In the genomic region with DNA sequence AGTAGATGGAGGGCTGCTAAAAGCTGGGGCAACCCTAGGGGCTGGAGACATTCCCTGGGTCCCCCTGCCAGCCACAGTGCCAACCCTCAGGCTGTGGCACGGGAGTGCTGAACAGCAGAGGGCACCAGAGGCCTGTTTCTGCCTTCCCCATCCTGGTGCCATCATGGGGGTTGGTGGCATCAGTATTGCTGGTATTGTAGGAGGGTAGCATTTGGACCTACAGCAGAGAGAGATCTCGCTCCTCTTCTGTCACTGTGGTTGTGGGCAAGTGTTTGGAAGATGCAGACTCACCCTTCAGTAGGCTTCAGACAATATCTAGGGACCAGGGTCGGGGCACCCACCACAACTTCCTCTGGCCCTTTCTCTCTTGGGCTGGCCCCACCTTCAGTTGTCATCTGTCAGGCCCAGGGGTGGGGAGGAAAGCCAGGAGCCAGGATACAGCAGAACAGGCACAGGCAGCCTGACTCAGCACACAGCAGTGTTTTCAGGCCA, we compare ENCODE assay signal across 8 cellular contexts.
DNase-seq lines count a peak whose midpoint lies in the region; ATAC-seq lines count a peak whose summit lies in the region.

No MANE protein-coding gene starts in this region.

- H3K4ac ChIP-seq in mesenchymal stem cell (ENCODE audit: low read depth in 1 of 2, low read length in 2 of 2): no peak overlapping the region

- no peak overlapping the region for H3K9ac ChIP-seq in mesenchymal stem cell (ENCODE audit: low read length)

- H3K4me2 ChIP-seq in mesenchymal stem cell (ENCODE audit: low read length, poor library complexity, severe bottlenecking): no peak overlapping the region

- no peaks in the 10 kb centered on the region for H3K9me3 Mint-ChIP-seq in dendritic cell treated with granulocyte-macrophage colony-stimulating factor and Interleukin-4, amounts not matched to agents 40 ng/mL and 50 ng/mL, for 4 days

- WGBS in mesenchymal stem cell: 45% methylated on average over 3 of the region's 3 CpGs

- ATAC-seq in HG03354 (IDR thresholded peaks at IDR 0.05; ENCODE audit: poor library complexity, severe bottlenecking, unreplicated experiment): no peak

- H3K27me3 Mint-ChIP-seq in dendritic cell treated with granulocyte-macrophage colony-stimulating factor and Interleukin-4, amounts not matched to agents 40 ng/mL and 50 ng/mL, for 4 days: peaks cover 32% of the 10 kb centered on the region

- H2BK5ac ChIP-seq in mesenchymal stem cell (ENCODE audit: low read depth, low read length, poor library complexity, severe bottlenecking): no peak overlapping the region

- H3K27ac Mint-ChIP-seq in dendritic cell treated with granulocyte-macrophage colony-stimulating factor and Interleukin-4, amounts not matched to agents 40 ng/mL and 50 ng/mL, for 4 days: peak overlapping the region; percentile 63

- no peak overlapping the region for H3K14ac ChIP-seq in mesenchymal stem cell (ENCODE audit: low read length in 2 of 2)

- intact Hi-C loops in dendritic cell treated with granulocyte-macrophage colony-stimulating factor and Interleukin-4, amounts not matched to agents 40 ng/mL and 50 ng/mL, for 4 days (cut with micrococcal nuclease): loop anchor here (5.0 to 10.0 kb wide), 4 partner anchors 91 to 911 kb away; a partner anchor contains a TSS

- H3K4me3 Mint-ChIP-seq in dendritic cell treated with granulocyte-macrophage colony-stimulating factor and Interleukin-4, amounts not matched to agents 40 ng/mL and 50 ng/mL, for 4 days: no peak overlapping the region

- H3K27ac ChIP-seq in mesenchymal stem cell (ENCODE audit: low read length, poor library complexity, severe bottlenecking): no peak overlapping the region

- no peak overlapping the region for H2BK12ac ChIP-seq in mesenchymal stem cell (ENCODE audit: low read length in 2 of 2)

- no peaks in the 10 kb centered on the region for H3K36me3 ChIP-seq in mesenchymal stem cell (ENCODE audit: control insufficient read depth in 1 of 2, insufficient read depth in 2 of 2, low read depth in 1 of 2, low read length in 2 of 2)

- H2BK15ac ChIP-seq in mesenchymal stem cell (ENCODE audit: low read depth, poor library complexity, severe bottlenecking): no peak overlapping the region

- H2AFZ ChIP-seq in mesenchymal stem cell (ENCODE audit: low read depth, low read length): no peak overlapping the region

- no peak overlapping the region for H3K18ac ChIP-seq in mesenchymal stem cell (ENCODE audit: low read depth in 1 of 2, low read length in 2 of 2)

- no peaks in the 10 kb centered on the region for H3K9me3 ChIP-seq in mesenchymal stem cell (ENCODE audit: control insufficient read depth, low read length)

- no peak overlapping the region for H4K8ac ChIP-seq in mesenchymal stem cell (ENCODE audit: low read length)

- DNase-seq in NCI-H2227 (lab: John Stamatoyannopoulos, UW; ENCODE audit: unreplicated experiment) (peak; percentile 8), NCI-H2227 treated with DMSO at 0.1 percent for 48 hours (lab: John Stamatoyannopoulos, UW) (no peak), NCI-H226 (peak; percentile 49), mesenchymal stem cell (peak; percentile 32)
- peak; percentile 73 for DNase-seq in activated CD4-positive, alpha-beta T cell treated with anti-CD3 and anti-CD28 coated beads, Interleukin-2, amount 50 U/mL, for 1 hour
- peak; percentile 27 to 51 for DNase-seq in stimulated activated CD8-positive, alpha-beta memory T cell treated with anti-CD3 and anti-CD28 coated beads, Interleukin-4, amount 100 ng/mL, for 4 hours (ENCODE audit: low read depth in 2 of 2, low spot score in 1 of 2)

- no peaks in the 10 kb centered on the region for H3K36me3 Mint-ChIP-seq in dendritic cell treated with granulocyte-macrophage colony-stimulating factor and Interleukin-4, amounts not matched to agents 40 ng/mL and 50 ng/mL, for 4 days (ENCODE audit: low read depth)

- H3K27me3 ChIP-seq in mesenchymal stem cell (ENCODE audit: control insufficient read depth in 1 of 2, insufficient read depth in 1 of 2, low read length in 2 of 2): peaks cover 56 to 77% of the 10 kb centered on the region in 2 experiments

- peaks cover 5% of the 10 kb centered on the region for H3K4me1 ChIP-seq in mesenchymal stem cell (ENCODE audit: control insufficient read depth, insufficient read depth, low read depth, low read length)

- peaks cover 52% of the 10 kb centered on the region for H3K4me1 Mint-ChIP-seq in dendritic cell treated with granulocyte-macrophage colony-stimulating factor and Interleukin-4, amounts not matched to agents 40 ng/mL and 50 ng/mL, for 4 days (ENCODE audit: low read depth)

- H4K91ac ChIP-seq in mesenchymal stem cell (ENCODE audit: low read length): no peak overlapping the region

- H3K4me3 ChIP-seq in mesenchymal stem cell (ENCODE audit: insufficient read depth in 1 of 2, low read depth in 1 of 2, low read length in 2 of 2): no peak overlapping the region

- no peaks in the 10 kb centered on the region for H3K79me1 ChIP-seq in mesenchymal stem cell (replicated peaks; ENCODE audit: low read length, poor library complexity, severe bottlenecking)

- no peak overlapping the region for H2AK5ac ChIP-seq in mesenchymal stem cell (ENCODE audit: low read length, severe bottlenecking)

- H3K23ac ChIP-seq in mesenchymal stem cell (ENCODE audit: low read length in 2 of 2): no peak overlapping the region

- H2BK120ac ChIP-seq in mesenchymal stem cell (ENCODE audit: low read depth, low read length): no peak overlapping the region
